ENCODE assay signal across 14 cellular contexts in the genomic region with DNA sequence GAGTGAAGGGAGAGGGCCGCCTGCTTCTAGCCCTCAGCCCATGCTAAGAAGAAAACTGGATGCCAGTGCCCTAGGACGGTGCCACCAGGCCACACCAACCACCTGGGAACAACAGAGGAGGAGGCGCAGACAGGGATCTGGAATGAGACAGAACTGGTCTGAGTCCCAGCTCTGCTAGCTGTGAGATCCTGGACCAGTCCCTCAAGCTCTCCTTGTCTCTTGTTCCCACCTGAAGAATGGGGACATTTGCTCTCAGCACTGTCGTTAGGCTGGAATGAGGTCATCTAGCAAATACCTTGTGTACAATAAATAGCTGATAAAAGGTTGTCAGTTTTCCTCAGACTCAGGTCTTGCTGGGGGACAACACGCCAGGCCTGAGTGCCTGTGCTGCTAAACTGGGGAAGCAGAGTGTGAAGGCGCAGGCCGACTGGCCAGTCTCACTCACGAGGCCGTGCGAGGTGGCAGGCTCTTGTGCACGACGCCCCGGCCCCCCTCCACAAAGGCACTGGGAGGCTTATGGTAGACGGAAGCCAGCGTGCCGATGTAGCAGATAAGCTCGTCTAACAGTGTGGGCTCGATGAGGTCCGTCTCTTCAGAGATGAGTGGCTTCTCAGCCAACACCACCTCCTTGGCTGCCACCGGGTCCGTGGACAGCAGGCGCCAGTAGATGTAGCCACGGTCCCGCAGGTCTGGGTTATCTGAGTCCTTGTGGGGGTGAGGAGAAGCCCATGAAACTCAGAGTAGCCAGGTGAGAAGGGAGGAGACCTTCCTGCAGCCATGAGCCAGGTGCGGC. TPM values are rescaled to one million over a fixed set of nuclear protein-coding genes. Genes with fewer than 3 reads are reported as not detected.
A peak's percentile ranks its signal among the peaks of the same experiment; 100 is the strongest.
DNase-seq lines count a peak whose midpoint lies in the region; ATAC-seq and TF ChIP-seq lines count a peak whose summit lies in the region.
"Had no signal": no experiment of that assay in that cellular context is flagged by ENCODE, and none has a peak within 500 bp of the region (broad histone marks: within the 10 kb centered on the region; RNA-seq: fewer than 3 reads in every experiment).

No MANE protein-coding gene starts in this region.

- H3K27ac ChIP-seq in cardiac muscle cell (peak overlapping the region; percentile 48), heart right ventricle (peak overlapping the region in 1 of 10 donors; percentile 47), HL-60 (replicated peaks) (peak overlapping the region; percentile 46; the same call in 1 of the 2 replicates), osteoblast (ENCODE audit: low read depth, low read length) (no peak overlapping the region)
- H3K27ac ChIP-seq: KMS-11 had no signal

- no peaks in the 10 kb centered on the region for H3K79me2 ChIP-seq in osteoblast (ENCODE audit: insufficient read depth, low read length)

- TF ChIP-seq CTCF in cardiac muscle cell (IDR thresholded peaks at IDR 0.05; ENCODE audit: low read depth, low read length), result no peak
- no peak for TF ChIP-seq CTCF in heart right ventricle (IDR thresholded peaks at IDR 0.05)
- TF ChIP-seq CTCF in HL-60 (IDR thresholded peaks at IDR 0.05; ENCODE audit: insufficient read depth, low read length), result no peak
- TF ChIP-seq CTCF in osteoblast (IDR thresholded peaks at IDR 0.05; ENCODE audit: extremely low read depth, low read depth, low read length), result no peak

- H3K4me1 ChIP-seq in cardiac muscle cell (ENCODE audit: low read depth) (peaks cover 30% of the 10 kb centered on the region), heart right ventricle (peaks cover 0 to 51% (median 21%) of the 10 kb centered on the region in 9 donors), osteoblast (ENCODE audit: insufficient read depth, low read length) (peaks cover 3% of the 10 kb centered on the region)

- H3K4me3 ChIP-seq in cardiac muscle cell (no peak overlapping the region), heart right ventricle (no peak overlapping the region), HL-60 (replicated peaks; ENCODE audit: insufficient read depth, low read length) (no peak overlapping the region), osteoblast (ENCODE audit: insufficient read depth, low read length) (no peak overlapping the region)

- no peaks in the 10 kb centered on the region for H3K9me3 ChIP-seq in cardiac muscle cell (ENCODE audit: low read depth)
- no peaks in the 10 kb centered on the region for H3K9me3 ChIP-seq in heart right ventricle
- H3K9me3 ChIP-seq in osteoblast (ENCODE audit: low read depth, low read length), result no peaks in the 10 kb centered on the region

- ATAC-seq in heart right ventricle (no peak), GM19463 (IDR thresholded peaks at IDR 0.05; ENCODE audit: unreplicated experiment) (no peak), HG03025 (IDR thresholded peaks at IDR 0.05; ENCODE audit: low FRiP score, unreplicated experiment) (no peak)

- DNase-seq in cardiac muscle cell (ENCODE audit: low read depth in 1 of 2, low spot score in 1 of 2) (no peak), heart right ventricle (no peak), HL-60 (ENCODE audit: low read depth in 1 of 2, low spot score in 1 of 2) (no peak), osteoblast (ENCODE audit: insufficient read length, low spot score, missing footprints) (peak; percentile 42), NCI-H1694 (lab: John Stamatoyannopoulos, UW) (no peak)
- DNase-seq: 8988T; AML-193; C1 segment of cervical spinal cord; CD4-positive, alpha-beta memory T cell; DMS79 treated with DMSO at 0.1 percent for 48 hours; EL had no signal

- 77 to 88% methylated on average over 25 of the region's 25 CpGs for WGBS in heart right ventricle, 2 donors

- H3K27me3 ChIP-seq in cardiac muscle cell (no peaks in the 10 kb centered on the region), heart right ventricle (no peaks in the 10 kb centered on the region), HL-60 (ENCODE audit: insufficient read depth, poor library complexity, severe bottlenecking) (no peaks in the 10 kb centered on the region), osteoblast (ENCODE audit: insufficient read depth, low read length) (no peaks in the 10 kb centered on the region)

- H4K20me1 ChIP-seq in osteoblast (ENCODE audit: insufficient read depth, low read length), result peaks cover 10% of the 10 kb centered on the region

- H3K36me3 ChIP-seq in cardiac muscle cell, result peaks cover 32% of the 10 kb centered on the region
- peaks cover 0 to 100% (median 44%) of the 10 kb centered on the region in 9 donors for H3K36me3 ChIP-seq in heart right ventricle
- H3K36me3 ChIP-seq in osteoblast (ENCODE audit: insufficient read depth, low read length), result peaks cover 47% of the 10 kb centered on the region

- no peak overlapping the region for H2AFZ ChIP-seq in osteoblast (ENCODE audit: low read length)

- intact Hi-C loops in heart right ventricle (cut with DNase I), result loop anchor here in 2 of 10 donors (5.0 kb wide), 1 partner anchor 34 kb away; a partner anchor contains a TSS

- no peak overlapping the region for H3K4me2 ChIP-seq in osteoblast (ENCODE audit: insufficient read depth, low read length)
- H3K4me2 ChIP-seq: KMS-11 had no signal

RNA-seq across cellular contexts. Expression of a gene that starts 25.8 kb away (rescaled TPM):
- total RNA-seq in cardiac muscle cell, result 3.6 and 4.1 TPM in 2 replicates
- 1.2 and 3.5 TPM in 2 replicates for polyA plus RNA-seq in cardiac muscle cell
- 1 to 10 TPM in 8 of 10 donors, under 1 TPM in 2; 0.87 to 4.3 (median 1.6) TPM for total RNA-seq in heart right ventricle
- polyA plus RNA-seq in heart right ventricle, result 1 to 10 TPM; 3.1 to 3.8 TPM
- not detected in 2 replicates for total RNA-seq in osteoblast
- polyA plus RNA-seq: CD4-positive, alpha-beta memory T cell had no signal

RNA-seq across cellular contexts. Expression of a gene that starts 34.8 kb away (rescaled TPM):
- total RNA-seq in cardiac muscle cell, result 14.3 and 17.3 TPM in 2 replicates
- polyA plus RNA-seq in cardiac muscle cell, result 21.0 and 25.0 TPM in 2 replicates
- 10 to 100 TPM; 10.9 to 35.4 (median 13.6) TPM for total RNA-seq in heart right ventricle
- 10 to 100 TPM; 29.6 to 45.0 TPM for polyA plus RNA-seq in heart right ventricle
- total RNA-seq in osteoblast, result 11.6 and 13.0 TPM in 2 replicates

RNA-seq across cellular contexts. Expression of a gene that starts 47.1 kb away (rescaled TPM):
- total RNA-seq in cardiac muscle cell (68.2 and 80.7 TPM in 2 replicates), heart right ventricle (10 to 100 TPM; 25.8 to 51.5 (median 29.6) TPM), osteoblast (35.4 and 37.3 TPM in 2 replicates)
- polyA plus RNA-seq in cardiac muscle cell (55.1 and 67.4 TPM in 2 replicates), heart right ventricle (10 to 100 TPM; 18.4 to 29.1 TPM)
